In the genomic region with DNA sequence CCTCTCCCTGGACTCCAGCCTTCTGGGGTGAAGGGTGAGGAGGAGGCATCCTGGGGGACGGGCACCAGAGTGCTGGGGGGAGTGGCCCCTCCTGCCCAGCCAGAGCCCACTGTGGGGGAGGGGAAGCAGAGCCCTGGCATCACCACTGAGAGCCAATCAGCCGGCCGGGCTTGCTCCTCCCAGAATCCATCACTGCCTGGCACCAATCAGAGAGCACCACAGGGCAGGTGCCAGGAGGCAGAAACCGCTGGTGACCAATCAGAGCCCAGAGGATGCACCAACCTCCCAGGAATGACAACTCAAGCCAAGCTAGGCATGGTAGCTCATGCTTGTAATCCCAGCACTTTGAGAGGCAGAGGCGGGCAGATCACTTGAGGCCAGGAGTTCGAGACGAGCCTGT, we compare ENCODE assay signal across 13 cellular contexts.
"Had no signal": no experiment of that assay in that cellular context is flagged by ENCODE, and none has a peak within 500 bp of the region (broad histone marks: within the 10 kb centered on the region; RNA-seq: fewer than 3 reads in every experiment).

No MANE protein-coding gene starts in this region.

- H3K9me3 ChIP-seq: ascending aorta, esophagus muscularis mucosa, right atrium auricular region, tibial nerve had no signal

- ATAC-seq: left cardiac atrium had no signal

- H3K36me3 ChIP-seq: ascending aorta, esophagus muscularis mucosa, right atrium auricular region, tibial nerve had no signal

- H3K4me1 ChIP-seq: ascending aorta had no signal

- H3K27me3 ChIP-seq: ascending aorta, esophagus muscularis mucosa, right atrium auricular region had no signal

- FAIRE-seq: bronchial epithelial cell, small intestine had no signal

- DNase-seq: activated CD4-positive, alpha-beta T cell treated with anti-CD3 and anti-CD28 coated beads, Interleukin-2, amount 50 U/mL, for 48 hours; activated CD4-positive, CD25-positive, alpha-beta regulatory T cell; activated CD8-positive, alpha-beta memory T cell treated with anti-CD3 and anti-CD28 coated beads, Interleukin-2, amount 50 U/mL, for 4 hours; activated naive CD4-positive, alpha-beta T cell; left cardiac atrium; midbrain; small intestine had no signal

- H3K4me3 ChIP-seq: ascending aorta, esophagus muscularis mucosa, lung, right atrium auricular region, tibial nerve had no signal

- H3K27ac ChIP-seq: ascending aorta, esophagus muscularis mucosa, right atrium auricular region, tibial nerve had no signal
